Comparison of ENCODE assay signal across 19 cellular contexts in the genomic region with DNA sequence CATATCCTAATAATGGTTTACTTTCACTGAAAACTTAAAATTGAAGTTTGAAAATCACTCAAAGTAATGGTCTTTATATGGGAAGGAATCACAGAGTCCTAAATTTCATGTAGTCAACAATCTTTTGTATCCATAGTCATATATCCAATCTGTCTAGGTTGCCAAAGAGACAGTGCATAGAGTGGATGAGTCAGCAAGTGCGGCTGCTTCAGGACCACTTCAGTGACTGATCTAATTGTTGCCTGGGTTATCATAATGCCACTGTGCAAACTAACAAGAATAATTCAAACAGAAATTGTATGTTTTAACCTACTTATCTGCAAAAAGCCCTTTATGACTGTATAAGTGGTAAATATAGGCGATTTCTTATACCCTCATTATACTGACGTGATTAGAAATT.
A peak's percentile ranks its signal among the peaks of the same experiment; 100 is the strongest.
DNase-seq lines count a peak whose midpoint lies in the region; ATAC-seq and TF ChIP-seq lines count a peak whose summit lies in the region.
"Had no signal": no experiment of that assay in that cellular context is flagged by ENCODE, and none has a peak within 500 bp of the region (broad histone marks: within the 10 kb centered on the region; RNA-seq: fewer than 3 reads in every experiment).

No MANE protein-coding gene starts in this region.

- H3K4me3 Mint-ChIP-seq in CD4-positive, alpha-beta T cell: no peak overlapping the region
- H3K4me3 Mint-ChIP-seq: activated CD8-positive, alpha-beta T cell treated with anti-CD3 and anti-CD28 coated beads for 36 hours; brain; H9; natural killer cell treated with Interleukin-12 subunit alpha and Interleukin-12 subunit beta and Interleukin-15 and Interleukin-18, amount 100 ng/mL, for 72 hours; stimulated activated effector memory CD8-positive, alpha-beta T cell treated with anti-CD3 and anti-CD28 coated beads, Interleukin-12 subunit alpha, Interleukin-12 subunit beta, amount 100 ng/mL, for 72 hours had no signal

- H3K9me3 Mint-ChIP-seq in CD4-positive, alpha-beta T cell: no peaks in the 10 kb centered on the region
- H3K9me3 Mint-ChIP-seq: activated CD8-positive, alpha-beta T cell treated with anti-CD3 and anti-CD28 coated beads for 36 hours; brain; H9 had no signal

- POLR2A ChIA-PET in CD4-positive, alpha-beta T cell (lab: Charles Lee): no interaction called here

- H3K27ac ChIP-seq in brain microvascular endothelial cell: no peak overlapping the region
- no peak overlapping the region for H3K27ac ChIP-seq in CD4-positive, alpha-beta T cell (ENCODE audit: low read depth, low read length)
- H3K27ac ChIP-seq in tibial artery: no peak overlapping the region

- no peaks in the 10 kb centered on the region for H3K27me3 ChIP-seq in brain microvascular endothelial cell (replicated peaks)
- H3K27me3 ChIP-seq in CD4-positive, alpha-beta T cell (ENCODE audit: control insufficient read depth, insufficient read depth, low read length): no peaks in the 10 kb centered on the region
- H3K27me3 ChIP-seq in tibial artery: no peaks in the 10 kb centered on the region

- no peak overlapping the region for H3K27ac Mint-ChIP-seq in CD4-positive, alpha-beta T cell
- H3K27ac Mint-ChIP-seq: activated CD8-positive, alpha-beta T cell treated with anti-CD3 and anti-CD28 coated beads for 36 hours; brain; H9; natural killer cell treated with Interleukin-12 subunit alpha and Interleukin-12 subunit beta and Interleukin-15 and Interleukin-18, amount 100 ng/mL, for 72 hours; stimulated activated effector memory CD8-positive, alpha-beta T cell treated with anti-CD3 and anti-CD28 coated beads, Interleukin-12 subunit alpha, Interleukin-12 subunit beta, amount 100 ng/mL, for 72 hours had no signal

- H3K36me3 ChIP-seq in brain microvascular endothelial cell (replicated peaks) (no peaks in the 10 kb centered on the region), tibial artery (no peaks in the 10 kb centered on the region)

- no peak overlapping the region for H3K4me3 ChIP-seq in AG10803 (ENCODE audit: low read length)
- no peak overlapping the region for H3K4me3 ChIP-seq in brain microvascular endothelial cell (ENCODE audit: low read depth, low read length)
- H3K4me3 ChIP-seq in tibial artery: no peak overlapping the region

- no peaks in the 10 kb centered on the region for H3K4me1 ChIP-seq in tibial artery

- in situ Hi-C loops in brain microvascular endothelial cell (cut with HindIII; ENCODE audit: low pct_ligation_motif_present, low sequenced_read_pairs): no loop called here

- TF ChIP-seq CTCF in AG10803 (conservative IDR thresholded peaks at IDR 0.05; ENCODE audit: low read length) (no peak), brain microvascular endothelial cell (IDR thresholded peaks at IDR 0.05; ENCODE audit: low read depth, low read length, missing control alignments) (no peak), tibial artery (IDR thresholded peaks at IDR 0.05) (no peak)
- no peak for TF ChIP-seq CTCF in CD4-positive, alpha-beta T cell (IDR thresholded peaks at IDR 0.05)

- no peaks in the 10 kb centered on the region for H3K4me1 Mint-ChIP-seq in CD4-positive, alpha-beta T cell (ENCODE audit: low read depth)
- H3K4me1 Mint-ChIP-seq: stimulated activated effector memory CD8-positive, alpha-beta T cell treated with anti-CD3 and anti-CD28 coated beads, Interleukin-12 subunit alpha, Interleukin-12 subunit beta, amount 100 ng/mL, for 72 hours had no signal

- no peaks in the 10 kb centered on the region for H3K9me3 ChIP-seq in CD4-positive, alpha-beta T cell (ENCODE audit: control insufficient read depth, low read length)
- no peaks in the 10 kb centered on the region for H3K9me3 ChIP-seq in tibial artery

- peak; percentile 16 for DNase-seq in AG10803 (ENCODE audit: low read depth)
- peak; percentile 63 for DNase-seq in HT1080 (ENCODE audit: low read depth)
- DNase-seq in NCI-H524 treated with DMSO at 0.1 percent for 48 hours (lab: John Stamatoyannopoulos, UW): peak; percentile 33
- peak; percentile 48 for DNase-seq in brain microvascular endothelial cell
- DNase-seq in D341Med (ENCODE audit: low spot score): no peak
- no peak for DNase-seq in CD4-positive, alpha-beta T cell
- no peak for DNase-seq in activated T-cell treated with anti-CD3 and anti-CD28 coated beads, Interleukin-2, amount 50 U/mL, for 48 hours
- no peak for DNase-seq in tibial artery
- DNase-seq: activated CD8-positive, alpha-beta T cell treated with anti-CD3 and anti-CD28 coated beads for 36 hours; activated gamma-delta T cell; AML-193; H9; hypothalamus; NCI-H1694; stimulated activated CD4-positive, alpha-beta T cell treated with anti-CD3 and anti-CD28 coated beads, Interleukin-2, amount 100 ng/mL, for 48 hours; T-helper 9 cell had no signal

- ATAC-seq in CD4-positive, alpha-beta T cell (ENCODE audit: poor library complexity): no peak
- ATAC-seq: activated CD8-positive, alpha-beta T cell treated with anti-CD3 and anti-CD28 coated beads for 36 hours; natural killer cell treated with Interleukin-12 subunit alpha and Interleukin-12 subunit beta and Interleukin-15 and Interleukin-18, amount 100 ng/mL, for 72 hours; stimulated activated effector memory CD8-positive, alpha-beta T cell treated with anti-CD3 and anti-CD28 coated beads, Interleukin-12 subunit alpha, Interleukin-12 subunit beta, amount 100 ng/mL, for 72 hours had no signal

- intact Hi-C loops in CD4-positive, alpha-beta T cell (cut with DNase I, micrococcal nuclease): no loop called here
- intact Hi-C loops in tibial artery (cut with DNase I; ENCODE audit: low total_unique reads): no loop called here

- CTCF ChIA-PET in CD4-positive, alpha-beta T cell (lab: Charles Lee): no interaction called here

- H3K27me3 Mint-ChIP-seq in CD4-positive, alpha-beta T cell: no peaks in the 10 kb centered on the region
- H3K27me3 Mint-ChIP-seq: activated CD8-positive, alpha-beta T cell treated with anti-CD3 and anti-CD28 coated beads for 36 hours; brain; natural killer cell treated with Interleukin-12 subunit alpha and Interleukin-12 subunit beta and Interleukin-15 and Interleukin-18, amount 100 ng/mL, for 72 hours had no signal

- no peaks in the 10 kb centered on the region for H3K36me3 Mint-ChIP-seq in CD4-positive, alpha-beta T cell (ENCODE audit: low read depth)
- H3K36me3 Mint-ChIP-seq: brain; natural killer cell treated with Interleukin-12 subunit alpha and Interleukin-12 subunit beta and Interleukin-15 and Interleukin-18, amount 100 ng/mL, for 72 hours; stimulated activated effector memory CD8-positive, alpha-beta T cell treated with anti-CD3 and anti-CD28 coated beads, Interleukin-12 subunit alpha, Interleukin-12 subunit beta, amount 100 ng/mL, for 72 hours had no signal

Comparison
In these comparisons a context has a peak if more than half of its experiments do, and no peak if none do; other contexts are left out.
1. DNase-seq: peak in AG10803 (single experiment), HT1080 (single experiment), NCI-H524 treated with DMSO at 0.1 percent for 48 hours (single experiment) and brain microvascular endothelial cell (single experiment); none in D341Med (single experiment), CD4-positive, alpha-beta T cell (0 of 10), activated T-cell treated with anti-CD3 and anti-CD28 coated beads, Interleukin-2, amount 50 U/mL, for 48 hours (0 of 2) and tibial artery (0 of 2).